Comparison of ENCODE assay signal across 24 cellular contexts in the genomic region with DNA sequence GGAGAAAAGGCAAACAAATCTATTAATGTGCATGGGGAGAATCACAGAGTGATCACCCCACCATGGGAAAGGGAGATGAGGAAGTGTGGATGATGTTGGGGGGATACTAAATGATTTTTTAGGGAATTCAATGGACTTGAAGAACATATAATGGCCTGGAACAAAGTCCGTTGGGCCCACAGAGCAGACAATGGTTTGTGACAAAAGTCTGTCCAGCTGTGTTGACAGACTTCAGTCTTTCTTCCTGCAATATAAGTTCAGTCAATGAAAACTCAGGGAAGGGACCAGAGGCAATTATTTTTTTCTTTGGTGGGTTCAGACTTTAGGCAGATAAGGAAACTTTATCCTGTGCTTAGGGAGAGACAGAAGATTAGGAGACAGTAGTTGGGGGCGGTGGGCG. TPM values are rescaled to one million over a fixed set of nuclear protein-coding genes. Genes with fewer than 3 reads are reported as not detected.
"Had no signal": no experiment of that assay in that cellular context is flagged by ENCODE, and none has a peak within 500 bp of the region (broad histone marks: within the 10 kb centered on the region; RNA-seq: fewer than 3 reads in every experiment).

No MANE protein-coding gene starts in this region.

- H3K27ac ChIP-seq: KMS-11 had no signal

- ATAC-seq: K562 had no signal

- H3K4me2 ChIP-seq: KMS-11, SK-N-SH had no signal

- H3K4me3 ChIP-seq: K562 had no signal

- DNase-seq: Kasumi-1, MM.1S, NCI-H1092 treated with DMSO at 0.1 percent for 48 hours, NCI-H1436, NCI-H187, NCI-H2029, NCI-H2081 treated with DMSO at 0.1 percent for 48 hours, NCI-H2171, NCI-H226, NCI-H446, NCI-H510A, NCI-H524 treated with DMSO at 0.1 percent for 48 hours, NCI-H69, NCI-H774, Right ventricle myocardium superior, RPMI8226, SIG-M5, SK-N-SH had no signal

- H3K9ac ChIP-seq: KMS-11, SK-N-SH had no signal

- FAIRE-seq: K562, RCC 7860 had no signal

RNA-seq across cellular contexts. Expression of a gene that starts 18.0 kb away (rescaled TPM):
- total RNA-seq: HT-29, K562, Right ventricle myocardium superior, SK-MEL-5 had no signal
- polyA plus RNA-seq: IgD-negative memory B cell, K562, SK-N-SH had no signal
